Comparison of ENCODE assay signal across 10 cellular contexts in genomic region chr1:1208713-1209433, GRCh38. TPM values are rescaled to one million over a fixed set of nuclear protein-coding genes. Genes with fewer than 3 reads are reported as not detected.
A peak's percentile ranks its signal among the peaks of the same experiment; 100 is the strongest.
DNase-seq lines count a peak whose midpoint lies in the region; ATAC-seq, FAIRE-seq and TF ChIP-seq lines count a peak whose summit lies in the region.
"Had no signal": no experiment of that assay in that cellular context is flagged by ENCODE, and none has a peak within 500 bp of the region (broad histone marks: within the 10 kb centered on the region; RNA-seq: fewer than 3 reads in every experiment).

No MANE protein-coding gene starts in this region.

- H4K20me1 ChIP-seq in GM12878 (ENCODE audit: control insufficient read depth, insufficient read depth) (no peaks in the 10 kb centered on the region), smooth muscle cell (ENCODE audit: low read depth) (no peaks in the 10 kb centered on the region)

- H3K9me3 Mint-ChIP-seq in Caco-2 (ENCODE audit: unreplicated experiment): no peaks in the 10 kb centered on the region

- in situ Hi-C loops in GM13977 (cut with MboI; ENCODE audit: low pct_unique_long_range_greater_than_20kb, low sequenced_read_pairs, unreplicated experiment) (no loop called here), GM12878 (cut with MboI) (no loop called here)

- H3K4me3 ChIP-seq in GM12878 (no peak overlapping the region), smooth muscle cell (no peak overlapping the region), Caco-2 (ENCODE audit: low read depth, low read length) (no peak overlapping the region)

- intact Hi-C loops in GM12878 (cut with micrococcal nuclease; ENCODE audit: unreplicated experiment): no loop called here
- intact Hi-C loops in Caco-2 (cut with micrococcal nuclease; ENCODE audit: unreplicated experiment): no loop called here

- H3K79me2 ChIP-seq in GM12878 (ENCODE audit: control insufficient read depth, insufficient read depth, low read length) (no peaks in the 10 kb centered on the region), smooth muscle cell (ENCODE audit: low read depth) (no peaks in the 10 kb centered on the region)

- H3F3A ChIP-seq in smooth muscle cell (ENCODE audit: low read depth): no peaks in the 10 kb centered on the region

- SMC1A ChIA-PET in GM12878 (lab: Charles Lee; ENCODE audit: uncharacterized antibody, unreplicated experiment): no interaction called here

- no peaks in the 10 kb centered on the region for H3K36me3 Mint-ChIP-seq in Caco-2 (ENCODE audit: insufficient read depth, unreplicated experiment)

- no peak overlapping the region for H3K9ac ChIP-seq in GM12878 (ENCODE audit: control insufficient read depth, insufficient read depth, low read length)
- no peak overlapping the region for H3K9ac ChIP-seq in smooth muscle cell (ENCODE audit: low read depth)

- TF ChIP-seq RAD21 in GM12878 (IDR thresholded peaks at IDR 0.05; ENCODE audit: insufficient read depth, low read depth, low read length): no peak

- H3K36me3 ChIP-seq in GM12878 (ENCODE audit: control insufficient read depth in 2 of 2, insufficient read depth in 2 of 2, low read length in 1 of 2) (no peaks in the 10 kb centered on the region), smooth muscle cell (ENCODE audit: low read depth) (no peaks in the 10 kb centered on the region), Caco-2 (ENCODE audit: control insufficient read depth, insufficient read depth, low read length) (no peaks in the 10 kb centered on the region)

- H3K9me3 ChIP-seq in GM12878 (replicated peaks; ENCODE audit: control insufficient read depth, insufficient read depth, low read length) (no peaks in the 10 kb centered on the region), smooth muscle cell (replicated peaks; ENCODE audit: low read depth) (no peaks in the 10 kb centered on the region), Caco-2 (no peaks in the 10 kb centered on the region)

- CTCF ChIA-PET in RWPE1 (lab: Yijun Ruan, JAX): no interaction called here
- CTCF ChIA-PET in GM12878 (lab: Yijun Ruan, JAX): interaction anchor here (0.6 to 2.2 kb wide), 3 partner anchors 71 to 87 kb away, joined by 3 to 14 read pairs (median 5); no protein-coding TSS in a partner anchor
- CTCF ChIA-PET in Caco-2 (lab: Charles Lee): no interaction called here

- WGBS in GM12878 (ENCODE audit: insufficient coverage, insufficient replicate concordance, low lambda C conversion rate, missing lambda C conversion rate): 18% methylated on average over 31 of the region's 38 CpGs
- 86% methylated on average over 31 of the region's 38 CpGs for WGBS in smooth muscle cell (ENCODE audit: low lambda C conversion rate)

- H3K4me1 Mint-ChIP-seq in Caco-2 (ENCODE audit: low read depth, unreplicated experiment): no peaks in the 10 kb centered on the region

- H3K27ac Mint-ChIP-seq in Caco-2 (ENCODE audit: unreplicated experiment): no peak overlapping the region

- H3K27me3 ChIP-seq in GM12878 (replicated peaks in 1 of 2; ENCODE audit: control insufficient read depth in 2 of 2, insufficient read depth in 2 of 2, low read length in 1 of 2) (peaks cover 0 to 8% of the 10 kb centered on the region in 2 experiments; a peak in 1 of 4 replicates), smooth muscle cell (ENCODE audit: low read depth) (no peaks in the 10 kb centered on the region), Caco-2 (replicated peaks; ENCODE audit: control insufficient read depth, insufficient read depth, low read length) (no peaks in the 10 kb centered on the region)

- TF ChIP-seq EP300 in GM12878 (IDR thresholded peaks at IDR 0.05; ENCODE audit: borderline replicate concordance in 1 of 2, control insufficient read depth in 1 of 2, low read depth in 2 of 2, low read length in 2 of 2): no peak

- no peak overlapping the region for H3K4me3 Mint-ChIP-seq in Caco-2 (ENCODE audit: unreplicated experiment)

- H2AFZ ChIP-seq in GM12878 (ENCODE audit: control insufficient read depth, low read depth, low read length) (no peak overlapping the region), smooth muscle cell (ENCODE audit: low read depth) (no peak overlapping the region)

- peak; percentile 75 for DNase-seq in GM13977 (ENCODE audit: low spot score)
- DNase-seq in RWPE1 (ENCODE audit: low spot score): no peak
- no peak for DNase-seq in GM12878 (ENCODE audit: low read depth, low spot score)
- DNase-seq in smooth muscle cell (lab: John Stamatoyannopoulos, UW; ENCODE audit: unreplicated experiment): no peak
- no peak for DNase-seq in cerebellum (ENCODE audit: low spot score)
- DNase-seq in NCI-H146 (lab: John Stamatoyannopoulos, UW): no peak
- DNase-seq in Caco-2: no peak

- TF ChIP-seq POLR2A in GM12878 (IDR thresholded peaks at IDR 0.05; ENCODE audit: low read depth, low read length): no peak

- POLR2A ChIA-PET in RWPE1 (lab: Yijun Ruan, JAX; ENCODE audit: low non-redundant PET) (interaction anchor here (0.6 to 0.7 kb wide), 2 partner anchors 19 to 166 kb away, joined by 3 to 7 read pairs; no protein-coding TSS in a partner anchor), GM12878 (lab: Charles Lee) (interaction anchor here (1.1 to 2.6 kb wide), 3 partner anchors 8 to 37 kb away, joined by 3 to 8 read pairs (median 4); partner anchors contain the start of genes B3GALT6 and SDF4), Caco-2 (lab: Charles Lee) (no interaction called here)

- H3K4me2 ChIP-seq in GM12878 (ENCODE audit: control insufficient read depth, insufficient read depth) (no peak overlapping the region), smooth muscle cell (peak overlapping the region; percentile 82)

- TF ChIP-seq CTCF in GM13977 (IDR thresholded peaks at IDR 0.05; ENCODE audit: extremely low read depth, insufficient read depth, missing control alignments): no peak
- no peak for TF ChIP-seq CTCF in RWPE1 (conservative IDR thresholded peaks at IDR 0.05; ENCODE audit: low read depth)
- no peak for TF ChIP-seq CTCF in GM12878 (IDR thresholded peaks at IDR 0.05 in 2 of 3, conservative IDR thresholded peaks at IDR 0.05 in 1 of 3; ENCODE audit: control insufficient read depth in 2 of 3, extremely low read depth in 1 of 3, insufficient read depth in 1 of 3, low read depth in 3 of 3, low read length in 3 of 3)
- no peak for TF ChIP-seq CTCF in smooth muscle cell (IDR thresholded peaks at IDR 0.05; ENCODE audit: borderline replicate concordance, insufficient read depth, poor library complexity, severe bottlenecking)
- TF ChIP-seq CTCF in Caco-2 (IDR thresholded peaks at IDR 0.05; ENCODE audit: insufficient read depth in 1 of 2, low read depth in 1 of 2, low read length in 1 of 2, severe bottlenecking in 1 of 2, unreplicated experiment in 1 of 2): no peak

- H3K27ac ChIP-seq in RWPE1: peak overlapping the region; percentile 68; the same call in 1 of the 2 replicates
- no peak overlapping the region for H3K27ac ChIP-seq in GM12878 (ENCODE audit: control insufficient read depth, insufficient read depth)
- H3K27ac ChIP-seq in smooth muscle cell (ENCODE audit: low read depth): peak overlapping the region; percentile 67

- FAIRE-seq in GM12878 (lab: Jason Lieb, UNC): no peak
- FAIRE-seq: colon had no signal

- BruUV-seq in GM12878 (replicated peaks; lab: Mats Ljungman, UMichigan) (no TSS peak), Caco-2 (replicated peaks; lab: Mats Ljungman, UMichigan) (no TSS peak)

- ATAC-seq in GM12878 (peak; percentile 8), GM18519 (IDR thresholded peaks at IDR 0.05; ENCODE audit: low FRiP score, unreplicated experiment) (no peak)

- peaks cover 40% of the 10 kb centered on the region for H3K4me1 ChIP-seq in GM12878 (ENCODE audit: control insufficient read depth, insufficient read depth, low read length)
- H3K4me1 ChIP-seq in smooth muscle cell (ENCODE audit: low read depth): peaks cover 9% of the 10 kb centered on the region
- no peaks in the 10 kb centered on the region for H3K4me1 ChIP-seq in Caco-2

- RAD21 ChIA-PET in GM12878 (lab: Charles Lee; ENCODE audit: unreplicated experiment): no interaction called here

- no peaks in the 10 kb centered on the region for H3K27me3 Mint-ChIP-seq in Caco-2 (ENCODE audit: insufficient read depth, unreplicated experiment)

RNA-seq across cellular contexts. Expression of gene TNFRSF18, which starts 2.5 kb away (rescaled TPM):
- 10.6 and 12.0 TPM in 2 replicates for total RNA-seq in GM12878 (2013; cell fraction: nucleolus; rRNA removed)
- total RNA-seq in GM12878 (2014; rRNA removed): 4.6 and 4.8 TPM in 2 replicates
- total RNA-seq in GM12878 (2014; rRNA removed; fragmentation: Illumina TruSeq; extraction: Trizol): 0.37 and 0.72 TPM in 2 replicates
- total RNA-seq in GM12878 (2021): 6.1 and 6.3 TPM in 2 replicates
- 1.9 TPM for polyA plus RNA-seq in GM12878 (2011; ENCODE audit: low read depth)
- polyA plus RNA-seq in GM12878 (2011; rRNA removed): 2.0 and 4.5 TPM in 2 replicates
- polyA plus RNA-seq in GM12878 (2011; cell fraction: cytosol; rRNA removed): 8.1 and 12.6 TPM in 2 replicates
- polyA plus RNA-seq in GM12878 (2011; cell fraction: nucleus; rRNA removed): 21.6 and 27.6 TPM in 2 replicates
- 5.4 and 5.5 TPM in 2 replicates for polyA plus RNA-seq in GM12878 (2012)
- polyA plus RNA-seq in GM12878 (2014; fragmentation: Illumina TruSeq; extraction: Trizol): 0.53 TPM in 1 of 2 replicates, not detected in the other
- under 1 TPM in 1 of 2 experiments, not detected in 1; 0.18 TPM for polyA plus RNA-seq in GM12878 (2014; fragmentation: Nextera tagmentation; extraction: Ambion mirVana)
- polyA plus RNA-seq in GM12878 (2014; rRNA removed): 7.0 and 7.5 TPM in 2 replicates
- 1 to 10 TPM; 1.3 to 1.5 TPM for polyA plus RNA-seq in GM12878 (2016; fragmentation: Nextera tagmentation; extraction: Ambion mirVana)
- polyA minus RNA-seq in GM12878 (2011; rRNA and poly(A)+ RNA removed): 1.2 and 5.0 TPM in 2 replicates
- 1.4 and 4.8 TPM in 2 replicates for polyA minus RNA-seq in GM12878 (2011; cell fraction: cytosol; rRNA and poly(A)+ RNA removed)
- polyA minus RNA-seq in GM12878 (2011; cell fraction: nucleus; rRNA and poly(A)+ RNA removed): 1.7 and 2.2 TPM in 2 replicates
- 1.9 and 4.8 TPM in 2 replicates for total RNA-seq in smooth muscle cell
- 12.2 and 15.8 TPM in 2 replicates for polyA plus RNA-seq in smooth muscle cell
- not detected for total RNA-seq in cerebellum
- total RNA-seq in Caco-2 (2022): not detected in 2 replicates
- total RNA-seq: NCI-H460 had no signal

RNA-seq across cellular contexts. Expression of gene TNFRSF4, which starts 5.1 kb away (rescaled TPM):
- 8.5 and 8.7 TPM in 2 replicates for total RNA-seq in GM12878 (2013; cell fraction: nucleolus; rRNA removed)
- total RNA-seq in GM12878 (2014; rRNA removed) (6.2 and 6.9 TPM in 2 replicates), GM12878 (2014; rRNA removed; fragmentation: Illumina TruSeq; extraction: Trizol) (0.51 and 0.67 TPM in 2 replicates), GM12878 (2021) (6.1 and 6.5 TPM in 2 replicates), smooth muscle cell (0.54 TPM in 1 of 2 replicates, not detected in the other), cerebellum (not detected), Caco-2 (2022) (not detected in 2 replicates)
- 0.39 TPM for polyA plus RNA-seq in GM12878 (2011; ENCODE audit: low read depth)
- polyA plus RNA-seq in GM12878 (2011; rRNA removed) (0.33 TPM in 1 of 2 replicates, not detected in the other), GM12878 (2014; fragmentation: Illumina TruSeq; extraction: Trizol) (0.24 TPM in 1 of 2 replicates, not detected in the other), GM12878 (2014; fragmentation: Nextera tagmentation; extraction: Ambion mirVana) (under 1 TPM in 1 of 2 experiments, not detected in 1; 0.05 TPM), GM12878 (2014; rRNA removed) (6.5 and 7.3 TPM in 2 replicates), GM12878 (2016; fragmentation: Nextera tagmentation; extraction: Ambion mirVana) (1 to 10 TPM; 2.5 to 2.8 TPM), smooth muscle cell (0.79 TPM in 1 of 2 replicates, not detected in the other)
- polyA plus RNA-seq in GM12878 (2011; cell fraction: cytosol; rRNA removed): 0.37 and 0.75 TPM in 2 replicates
- 1.3 and 1.6 TPM in 2 replicates for polyA plus RNA-seq in GM12878 (2011; cell fraction: nucleus; rRNA removed)
- polyA plus RNA-seq in GM12878 (2012): 3.1 and 3.3 TPM in 2 replicates
- polyA minus RNA-seq in GM12878 (2011; rRNA and poly(A)+ RNA removed): not detected in 2 replicates
- not detected in 2 replicates for polyA minus RNA-seq in GM12878 (2011; cell fraction: cytosol; rRNA and poly(A)+ RNA removed)
- 0.24 and 0.67 TPM in 2 replicates for polyA minus RNA-seq in GM12878 (2011; cell fraction: nucleus; rRNA and poly(A)+ RNA removed)
- total RNA-seq: NCI-H460 had no signal

RNA-seq across cellular contexts. Expression of gene SDF4, which starts 22.9 kb away (rescaled TPM):
- total RNA-seq in GM12878 (2013; cell fraction: nucleolus; rRNA removed): 53.9 and 54.1 TPM in 2 replicates
- total RNA-seq in GM12878 (2014; rRNA removed) (43.1 and 48.7 TPM in 2 replicates), GM12878 (2014; rRNA removed; fragmentation: Illumina TruSeq; extraction: Trizol) (25.8 and 31.8 TPM in 2 replicates), GM12878 (2021) (92.2 and 97.2 TPM in 2 replicates), smooth muscle cell (75.0 and 94.9 TPM in 2 replicates), cerebellum (22.1 TPM), Caco-2 (2022) (138 and 140 TPM in 2 replicates)
- polyA plus RNA-seq in GM12878 (2011; ENCODE audit: low read depth): 16.2 TPM
- polyA plus RNA-seq in GM12878 (2011; rRNA removed) (16.4 and 28.8 TPM in 2 replicates), GM12878 (2014; fragmentation: Illumina TruSeq; extraction: Trizol) (5.9 and 27.2 TPM in 2 replicates), GM12878 (2014; fragmentation: Nextera tagmentation; extraction: Ambion mirVana) (1 to 10 TPM in 1 of 2 experiments, under 1 TPM in 1; 0.44 to 2.0 TPM), GM12878 (2014; rRNA removed) (51.5 and 65.0 TPM in 2 replicates), GM12878 (2016; fragmentation: Nextera tagmentation; extraction: Ambion mirVana) (10 to 100 TPM; 78.5 to 87.8 TPM), smooth muscle cell (263 TPM in 2 replicates)
- 30.5 and 38.1 TPM in 2 replicates for polyA plus RNA-seq in GM12878 (2011; cell fraction: cytosol; rRNA removed)
- polyA plus RNA-seq in GM12878 (2011; cell fraction: nucleus; rRNA removed): 93.2 and 136 TPM in 2 replicates
- polyA plus RNA-seq in GM12878 (2012): 57.3 and 60.4 TPM in 2 replicates
- polyA minus RNA-seq in GM12878 (2011; rRNA and poly(A)+ RNA removed): 24.1 and 24.7 TPM in 2 replicates
- 15.0 and 18.9 TPM in 2 replicates for polyA minus RNA-seq in GM12878 (2011; cell fraction: cytosol; rRNA and poly(A)+ RNA removed)
- 27.2 and 42.8 TPM in 2 replicates for polyA minus RNA-seq in GM12878 (2011; cell fraction: nucleus; rRNA and poly(A)+ RNA removed)

RNA-seq across cellular contexts. Expression of gene B3GALT6, which starts 23.2 kb away (rescaled TPM):
- total RNA-seq in GM12878 (2013; cell fraction: nucleolus; rRNA removed): 13.9 and 14.3 TPM in 2 replicates
- total RNA-seq in GM12878 (2014; rRNA removed) (18.3 and 20.8 TPM in 2 replicates), GM12878 (2014; rRNA removed; fragmentation: Illumina TruSeq; extraction: Trizol) (6.7 and 7.8 TPM in 2 replicates), GM12878 (2021) (18.7 and 20.6 TPM in 2 replicates), smooth muscle cell (12.9 and 15.0 TPM in 2 replicates), cerebellum (15.2 TPM), Caco-2 (2022) (24.8 and 25.3 TPM in 2 replicates)
- polyA plus RNA-seq in GM12878 (2011; ENCODE audit: low read depth): 2.2 TPM
- polyA plus RNA-seq in GM12878 (2011; rRNA removed) (1.5 and 2.2 TPM in 2 replicates), GM12878 (2014; fragmentation: Illumina TruSeq; extraction: Trizol) (5.8 and 6.8 TPM in 2 replicates), GM12878 (2014; fragmentation: Nextera tagmentation; extraction: Ambion mirVana) (1 to 10 TPM in 1 of 2 experiments, under 1 TPM in 1; 0.53 to 1.6 TPM), GM12878 (2014; rRNA removed) (14.2 and 17.1 TPM in 2 replicates), GM12878 (2016; fragmentation: Nextera tagmentation; extraction: Ambion mirVana) (1 to 10 TPM; 1.1 to 1.6 TPM), smooth muscle cell (33.2 and 39.3 TPM in 2 replicates)
- polyA plus RNA-seq in GM12878 (2011; cell fraction: cytosol; rRNA removed): 2.8 and 4.3 TPM in 2 replicates
- 5.4 and 7.7 TPM in 2 replicates for polyA plus RNA-seq in GM12878 (2011; cell fraction: nucleus; rRNA removed)
- 5.4 and 6.2 TPM in 2 replicates for polyA plus RNA-seq in GM12878 (2012)
- polyA minus RNA-seq in GM12878 (2011; rRNA and poly(A)+ RNA removed): 2.4 and 2.9 TPM in 2 replicates
- 1.2 and 2.7 TPM in 2 replicates for polyA minus RNA-seq in GM12878 (2011; cell fraction: cytosol; rRNA and poly(A)+ RNA removed)
- polyA minus RNA-seq in GM12878 (2011; cell fraction: nucleus; rRNA and poly(A)+ RNA removed): 12.7 and 22.7 TPM in 2 replicates

RNA-seq across cellular contexts. Expression of gene TTLL10, which starts 35.2 kb away (rescaled TPM):
- not detected in 2 replicates for total RNA-seq in GM12878 (2013; cell fraction: nucleolus; rRNA removed)
- total RNA-seq in GM12878 (2014; rRNA removed) (not detected in 2 replicates), GM12878 (2014; rRNA removed; fragmentation: Illumina TruSeq; extraction: Trizol) (not detected in 2 replicates), GM12878 (2021) (not detected in 2 replicates), smooth muscle cell (not detected in 2 replicates), cerebellum (0.18 TPM), Caco-2 (2022) (0.29 and 1.2 TPM in 2 replicates)
- not detected for polyA plus RNA-seq in GM12878 (2011; ENCODE audit: low read depth)
- polyA plus RNA-seq in GM12878 (2011; rRNA removed) (not detected in 2 replicates), GM12878 (2014; fragmentation: Illumina TruSeq; extraction: Trizol) (not detected in 2 replicates), GM12878 (2014; fragmentation: Nextera tagmentation; extraction: Ambion mirVana) (not detected), GM12878 (2014; rRNA removed) (not detected in 2 replicates), GM12878 (2016; fragmentation: Nextera tagmentation; extraction: Ambion mirVana) (not detected), smooth muscle cell (0.45 TPM in 1 of 2 replicates, not detected in the other)
- not detected in 2 replicates for polyA plus RNA-seq in GM12878 (2011; cell fraction: cytosol; rRNA removed)
- polyA plus RNA-seq in GM12878 (2011; cell fraction: nucleus; rRNA removed): not detected in 2 replicates
- not detected in 2 replicates for polyA plus RNA-seq in GM12878 (2012)
- polyA minus RNA-seq in GM12878 (2011; rRNA and poly(A)+ RNA removed): not detected in 2 replicates
- not detected in 2 replicates for polyA minus RNA-seq in GM12878 (2011; cell fraction: cytosol; rRNA and poly(A)+ RNA removed)
- polyA minus RNA-seq in GM12878 (2011; cell fraction: nucleus; rRNA and poly(A)+ RNA removed): not detected in 2 replicates
- total RNA-seq: NCI-H460 had no signal
